9 cellular contexts compared by ENCODE assay signal in the genomic region with DNA sequence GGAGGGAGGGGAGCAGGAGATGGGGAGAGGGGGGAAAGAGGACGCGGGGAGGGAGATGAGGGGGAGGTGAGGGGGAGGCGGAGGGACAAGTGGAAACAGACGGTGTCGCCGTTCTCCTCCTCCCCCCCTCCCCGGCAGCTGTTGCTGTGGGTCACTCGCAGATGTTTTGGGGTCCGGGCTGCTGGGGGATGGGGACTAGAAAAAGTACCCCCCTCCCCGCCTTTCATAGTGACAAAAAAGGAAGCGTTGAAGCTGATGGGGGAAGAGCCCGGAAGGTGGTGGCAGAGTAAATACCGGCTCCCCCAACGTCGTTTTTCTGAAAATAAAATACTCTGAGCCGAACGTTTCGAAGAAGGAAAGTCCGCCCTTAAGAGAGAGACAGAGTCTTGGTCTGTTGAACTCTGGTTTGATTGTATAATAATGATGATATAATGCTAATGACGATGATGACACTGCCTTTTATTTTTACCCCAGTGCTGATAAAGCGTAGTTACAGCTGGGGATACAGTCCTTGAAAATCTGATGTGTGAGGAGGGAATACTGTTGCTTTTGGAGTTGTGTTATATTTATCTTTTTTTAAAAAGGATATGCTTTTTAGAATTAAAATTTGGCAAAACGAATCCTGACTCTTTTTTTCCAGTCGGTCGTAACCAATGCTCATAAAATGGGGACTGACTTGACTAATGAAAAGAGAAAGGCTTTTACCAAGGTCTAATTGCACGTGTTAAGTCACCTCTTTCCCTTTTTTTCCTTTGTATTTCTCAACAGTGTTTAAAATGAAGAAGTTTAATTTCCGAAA. TPM values are rescaled to one million over a fixed set of nuclear protein-coding genes. Genes with fewer than 3 reads are reported as not detected.
A peak's percentile ranks its signal among the peaks of the same experiment; 100 is the strongest.
DNase-seq lines count a peak whose midpoint lies in the region; ATAC-seq and TF ChIP-seq lines count a peak whose summit lies in the region.
"Had no signal": no experiment of that assay in that cellular context is flagged by ENCODE, and none has a peak within 500 bp of the region (broad histone marks: within the 10 kb centered on the region; RNA-seq: fewer than 3 reads in every experiment).

No MANE protein-coding gene starts in this region.

- no peak for DNase-seq in T-helper 2 cell treated with Interferon-gamma antibody and Interleukin-4, amounts not matched to agents 5 μg/mL and 100 μg/mL, for 36 hours (ENCODE audit: low spot score)
- DNase-seq in T-helper 2 cell (no peak), stomach (no peak)
- DNase-seq in stimulated activated CD4-positive, alpha-beta T cell treated with anti-CD3 and anti-CD28 coated beads, Interleukin-4, amount 100 ng/mL, for 4 hours: no peak

- peak overlapping the region; percentile 50 for H3K4me3 Mint-ChIP-seq in T-helper 2 cell treated with Interferon-gamma antibody and Interleukin-4, amounts not matched to agents 5 μg/mL and 100 μg/mL, for 36 hours

- TF ChIP-seq EP300 in stomach (IDR thresholded peaks at IDR 0.05): no peak

- peaks cover 13 to 26% (median 20%) of the 10 kb centered on the region in 4 donors for H3K4me1 ChIP-seq in stomach

- H3K4me1 Mint-ChIP-seq in T-helper 2 cell treated with Interferon-gamma antibody and Interleukin-4, amounts not matched to agents 5 μg/mL and 100 μg/mL, for 36 hours (ENCODE audit: low read depth): peaks cover 10% of the 10 kb centered on the region

- H3K27ac Mint-ChIP-seq in T-helper 2 cell treated with Interferon-gamma antibody and Interleukin-4, amounts not matched to agents 5 μg/mL and 100 μg/mL, for 36 hours: no peak overlapping the region

- H3K27ac ChIP-seq in SU-DHL-6 (ENCODE audit: low read depth, low read length): peak overlapping the region; percentile 73
- peak overlapping the region in 2 of 5 donors; percentile 30 to 43 for H3K27ac ChIP-seq in stomach

- H3K4me3 ChIP-seq in SU-DHL-6 (ENCODE audit: insufficient read depth, low read length, poor library complexity, severe bottlenecking) (peak overlapping the region; percentile 55), iPS-11a (ENCODE audit: low read depth, low read length) (peak overlapping the region; percentile 47), stomach (peak overlapping the region; percentile 46 to 59 (median 54))

- H4K20me1 ChIP-seq in SU-DHL-6 (ENCODE audit: low read depth, low read length): no peaks in the 10 kb centered on the region

- H3K27me3 Mint-ChIP-seq in T-helper 2 cell treated with Interferon-gamma antibody and Interleukin-4, amounts not matched to agents 5 μg/mL and 100 μg/mL, for 36 hours (ENCODE audit: low read depth): peaks cover 43% of the 10 kb centered on the region

- intact Hi-C loops in stomach (cut with DNase I; ENCODE audit: low total_unique reads): no loop called here

- no peaks in the 10 kb centered on the region for H3K79me2 ChIP-seq in SU-DHL-6 (ENCODE audit: insufficient read depth, low read length)

- H3K9ac ChIP-seq in SU-DHL-6 (ENCODE audit: low read length): peak overlapping the region; percentile 50

- H3K9me3 ChIP-seq in SU-DHL-6 (ENCODE audit: insufficient read depth, low read length): no peaks in the 10 kb centered on the region
- H3K9me3 ChIP-seq in stomach: no peaks in the 10 kb centered on the region

- ATAC-seq in GM21737 (IDR thresholded peaks at IDR 0.05; ENCODE audit: unreplicated experiment): no peak
- ATAC-seq in GM18907 (IDR thresholded peaks at IDR 0.05; ENCODE audit: unreplicated experiment): no peak

- H3K27me3 ChIP-seq in SU-DHL-6 (ENCODE audit: low read length): no peaks in the 10 kb centered on the region
- H3K27me3 ChIP-seq in stomach: peaks cover 0 to 40% (median 35%) of the 10 kb centered on the region in 3 donors

- peak overlapping the region; percentile 62 for H3K4me2 ChIP-seq in SU-DHL-6 (ENCODE audit: low read depth, low read length, poor library complexity, severe bottlenecking)

- peaks cover 2% of the 10 kb centered on the region for H3K36me3 Mint-ChIP-seq in T-helper 2 cell treated with Interferon-gamma antibody and Interleukin-4, amounts not matched to agents 5 μg/mL and 100 μg/mL, for 36 hours (ENCODE audit: low read depth)

- no peak for TF ChIP-seq CTCF in SU-DHL-6 (IDR thresholded peaks at IDR 0.05; ENCODE audit: insufficient read depth, low read length, poor library complexity, severe bottlenecking)
- no peak for TF ChIP-seq CTCF in stomach (IDR thresholded peaks at IDR 0.05)

- TF ChIP-seq POLR2A in stomach (IDR thresholded peaks at IDR 0.05): no peak

- H3K9me2 ChIP-seq in SU-DHL-6 (replicated peaks; ENCODE audit: insufficient read depth, low read length): no peaks in the 10 kb centered on the region

- H3K36me3 ChIP-seq in SU-DHL-6 (ENCODE audit: low read length): no peaks in the 10 kb centered on the region
- no peaks in the 10 kb centered on the region for H3K36me3 ChIP-seq in stomach

- peak overlapping the region; percentile 81 for H2AFZ ChIP-seq in SU-DHL-6 (ENCODE audit: low read depth, low read length, severe bottlenecking)

- H3K9me3 Mint-ChIP-seq in T-helper 2 cell treated with Interferon-gamma antibody and Interleukin-4, amounts not matched to agents 5 μg/mL and 100 μg/mL, for 36 hours: no peaks in the 10 kb centered on the region

- WGBS in stomach, 5 donors: 1 to 5% (median 3%) methylated on average over 24 to 26 of the region's 26 CpGs

- no peaks in the 10 kb centered on the region for H3F3A ChIP-seq in SU-DHL-6 (ENCODE audit: insufficient read depth)

RNA-seq across cellular contexts. Expression of a gene that starts 1.0 kb away (rescaled TPM):
- 10 to 100 TPM in 1 of 5 donors, 1 to 10 TPM in 1, under 1 TPM in 3; 0.29 to 12.8 (median 0.58) TPM for total RNA-seq in stomach
- under 1 TPM; 0.08 to 0.19 (median 0.15) TPM for polyA plus RNA-seq in stomach
- total RNA-seq: fibroblast of lung had no signal
- polyA plus RNA-seq: fibroblast of lung had no signal
